In genomic region chr1:84675631-84676030, GRCh38 we compare ENCODE assay signal across 23 cellular contexts.
"Had no signal": no experiment of that assay in that cellular context is flagged by ENCODE, and none has a peak within 500 bp of the region (broad histone marks: within the 10 kb centered on the region; RNA-seq: fewer than 3 reads in every experiment).

No MANE protein-coding gene starts in this region.

- H3K27ac Mint-ChIP-seq: activated CD4-positive, alpha-beta memory T cell treated with anti-CD3 and anti-CD28 coated beads for 36 hours; activated CD4-positive, alpha-beta T cell treated with anti-CD3 and anti-CD28 coated beads, Interleukin-2, amount 10 ng/mL, durations not matched to agents 7 days and 5 days; activated naive CD4-positive, alpha-beta T cell treated with anti-CD3 and anti-CD28 coated beads, Interleukin-2, amount 50 U/mL, for 72 hours; activated naive CD8-positive, alpha-beta T cell treated with anti-CD3 and anti-CD28 coated beads, Interleukin-2, amount 50 U/mL, for 24 hours; T-helper 1 cell treated with Interleukin-12 subunit alpha and Interleukin-12 subunit beta and Interleukin-4 antibody, amounts not matched to agents 30 μg/mL and 1 μg/mL, for 36 hours had no signal

- H3K9me3 ChIP-seq: ascending aorta, body of pancreas had no signal

- ATAC-seq: activated naive CD4-positive, alpha-beta T cell treated with anti-CD3 and anti-CD28 coated beads, Interleukin-2, amount 50 U/mL, for 72 hours; activated naive CD8-positive, alpha-beta T cell treated with anti-CD3 and anti-CD28 coated beads, Interleukin-2, amount 50 U/mL, for 24 hours; activated T-cell treated with anti-CD3 and anti-CD28 coated beads, Interleukin-2, amount 50 U/mL, for 4 hours; body of pancreas; PC-3 had no signal

- H3K27ac ChIP-seq: ascending aorta, body of pancreas had no signal

- DNase-seq: activated CD4-positive, alpha-beta memory T cell treated with anti-CD3 and anti-CD28 coated beads for 36 hours; activated CD4-positive, alpha-beta T cell treated with anti-CD3 and anti-CD28 coated beads, Interleukin-2, amount 10 ng/mL, durations not matched to agents 7 days and 5 days; activated CD4-positive, CD25-positive, alpha-beta regulatory T cell treated with anti-CD3 and anti-CD28 coated beads, Interleukin-2, amount 50 U/mL, for 72 hours; activated CD8-positive, alpha-beta memory T cell treated with anti-CD3 and anti-CD28 coated beads for 24 hours; activated effector memory CD4-positive, alpha-beta T cell treated with anti-CD3 and anti-CD28 coated beads, Interleukin-2, amount 50 U/mL, for 16 hours; activated naive CD4-positive, alpha-beta T cell treated with Interleukin-2 at 50 U/mL for 16 hours; activated naive CD8-positive, alpha-beta T cell treated with anti-CD3 and anti-CD28 coated beads, Interleukin-2, amount 50 U/mL, for 24 hours; activated T-cell treated with anti-CD3 and anti-CD28 coated beads, Interleukin-2, amount 50 U/mL, for 4 hours; amniotic stem cell; body of pancreas; central memory CD4-positive, alpha-beta T cell; Kasumi-1; NCI-H146; NCI-H187 treated with DMSO at 0.1 percent for 48 hours; NCI-H2081 treated with DMSO at 0.1 percent for 48 hours; NCI-H446; NCI-H524; PC-3; SHP77 treated with DMSO at 0.1 percent for 48 hours had no signal

- H3K27me3 ChIP-seq: ascending aorta, body of pancreas had no signal

- H3K4me3 ChIP-seq: ascending aorta, body of pancreas had no signal

- H3K9me3 Mint-ChIP-seq: activated CD4-positive, alpha-beta memory T cell treated with anti-CD3 and anti-CD28 coated beads for 36 hours; activated naive CD8-positive, alpha-beta T cell treated with anti-CD3 and anti-CD28 coated beads, Interleukin-2, amount 50 U/mL, for 24 hours; activated T-cell treated with anti-CD3 and anti-CD28 coated beads, Interleukin-2, amount 50 U/mL, for 4 hours; T-helper 1 cell treated with Interleukin-12 subunit alpha and Interleukin-12 subunit beta and Interleukin-4 antibody, amounts not matched to agents 30 μg/mL and 1 μg/mL, for 36 hours had no signal

- H3K4me1 ChIP-seq: ascending aorta had no signal

- H3K4me3 Mint-ChIP-seq: activated CD4-positive, alpha-beta memory T cell treated with anti-CD3 and anti-CD28 coated beads for 36 hours; activated CD4-positive, alpha-beta T cell treated with anti-CD3 and anti-CD28 coated beads, Interleukin-2, amount 10 ng/mL, durations not matched to agents 7 days and 5 days; activated naive CD8-positive, alpha-beta T cell treated with anti-CD3 and anti-CD28 coated beads, Interleukin-2, amount 50 U/mL, for 24 hours; activated T-cell treated with anti-CD3 and anti-CD28 coated beads, Interleukin-2, amount 50 U/mL, for 4 hours; T-helper 1 cell treated with Interleukin-12 subunit alpha and Interleukin-12 subunit beta and Interleukin-4 antibody, amounts not matched to agents 30 μg/mL and 1 μg/mL, for 36 hours had no signal

- H3K36me3 ChIP-seq: ascending aorta had no signal

- H3K36me3 Mint-ChIP-seq: activated CD4-positive, alpha-beta memory T cell treated with anti-CD3 and anti-CD28 coated beads for 36 hours had no signal

- H3K27me3 Mint-ChIP-seq: activated CD4-positive, alpha-beta memory T cell treated with anti-CD3 and anti-CD28 coated beads for 36 hours; activated CD4-positive, alpha-beta T cell treated with anti-CD3 and anti-CD28 coated beads, Interleukin-2, amount 10 ng/mL, durations not matched to agents 7 days and 5 days; activated naive CD8-positive, alpha-beta T cell treated with anti-CD3 and anti-CD28 coated beads, Interleukin-2, amount 50 U/mL, for 24 hours had no signal

- FAIRE-seq: bronchial epithelial cell had no signal
